ENCODE assay signal across 15 cellular contexts in the genomic region with DNA sequence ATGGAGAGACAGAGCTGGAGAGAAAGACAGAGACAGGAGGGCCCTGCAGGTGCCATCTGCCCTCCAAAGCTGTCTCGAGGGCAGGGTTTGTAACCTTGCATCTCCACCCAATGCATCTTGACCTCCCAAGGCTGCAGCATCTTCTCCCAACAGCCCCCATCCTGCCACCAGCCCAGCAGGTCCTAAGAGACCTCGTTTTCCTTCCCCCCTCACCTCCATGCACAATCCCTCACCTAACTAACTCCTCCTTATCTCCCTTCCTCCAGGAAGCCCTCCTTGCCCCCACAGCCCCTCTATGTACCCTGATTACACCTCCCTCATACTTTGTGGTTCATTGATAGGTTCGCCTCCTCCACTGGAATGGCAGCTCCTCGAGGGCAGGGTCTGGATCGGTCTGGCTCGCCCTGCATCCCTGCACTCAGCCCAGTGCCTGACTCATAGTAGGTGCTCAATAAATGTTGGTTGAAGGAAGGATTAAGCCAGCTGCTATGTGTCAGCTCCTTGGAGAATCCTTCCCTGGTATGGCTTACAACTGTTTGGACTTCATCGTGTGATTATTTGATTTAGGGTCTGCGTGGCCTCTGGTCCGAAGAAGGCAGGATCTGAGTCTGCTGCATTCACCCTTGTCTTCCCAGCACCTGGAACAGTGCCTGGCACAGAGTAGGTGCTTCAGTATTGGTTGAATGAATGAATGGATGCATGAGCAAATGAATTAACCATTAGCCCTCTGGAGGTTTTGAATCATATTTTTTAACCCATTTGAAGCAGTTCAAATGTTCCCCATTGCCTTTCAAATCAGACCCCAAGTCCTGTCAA.
"Had no signal": no experiment of that assay in that cellular context is flagged by ENCODE, and none has a peak within 500 bp of the region (broad histone marks: within the 10 kb centered on the region; RNA-seq: fewer than 3 reads in every experiment).

No MANE protein-coding gene starts in this region.

- DNase-seq: activated CD4-positive, alpha-beta memory T cell treated with anti-CD3 and anti-CD28 coated beads, Interleukin-2, amount 10 ng/mL, durations not matched to agents 7 days and 5 days; activated CD4-positive, alpha-beta T cell treated with anti-CD3 and anti-CD28 coated beads for 36 hours; activated effector memory CD4-positive, alpha-beta T cell treated with anti-CD3 and anti-CD28 coated beads, Interleukin-2, amount 50 U/mL, for 16 hours; activated T-cell treated with anti-CD3 and anti-CD28 coated beads, Interleukin-2, amount 50 U/mL, for 4 hours; cerebellar nuclear complex; dermis blood vessel endothelial cell; effector memory CD8-positive, alpha-beta T cell; foreskin keratinocyte; naive thymus-derived CD4-positive, alpha-beta T cell; stimulated activated CD4-positive, alpha-beta T cell treated with anti-CD3 and anti-CD28 coated beads, Interleukin-4, amount 100 ng/mL, for 4 hours; stimulated activated CD8-positive, alpha-beta memory T cell treated with anti-CD3 and anti-CD28 coated beads, Interleukin-4, amount 100 ng/mL, for 48 hours; stimulated activated naive CD4-positive, alpha-beta T cell treated with Interleukin-2 at 50 U/mL for 16 hours; T-helper 17 cell had no signal

- H3K36me3 Mint-ChIP-seq: activated naive CD4-positive, alpha-beta T cell treated with anti-CD3 and anti-CD28 coated beads, Interleukin-2, amount 50 U/mL, for 72 hours; naive thymus-derived CD4-positive, alpha-beta T cell had no signal

- H3K4me1 Mint-ChIP-seq: activated CD4-positive, alpha-beta T cell treated with anti-CD3 and anti-CD28 coated beads for 36 hours had no signal

- H3K27me3 ChIP-seq: foreskin keratinocyte had no signal

- H3K4me3 ChIP-seq: smooth muscle cell had no signal

- ATAC-seq: activated CD4-positive, alpha-beta T cell treated with anti-CD3 and anti-CD28 coated beads for 36 hours; activated naive CD4-positive, alpha-beta T cell treated with anti-CD3 and anti-CD28 coated beads, Interleukin-2, amount 50 U/mL, for 72 hours; activated T-cell treated with anti-CD3 and anti-CD28 coated beads, Interleukin-2, amount 50 U/mL, for 4 hours; effector memory CD8-positive, alpha-beta T cell; foreskin keratinocyte; naive thymus-derived CD4-positive, alpha-beta T cell; T-helper 17 cell had no signal

- H3K9me3 Mint-ChIP-seq: activated CD4-positive, alpha-beta memory T cell treated with anti-CD3 and anti-CD28 coated beads, Interleukin-2, amount 10 ng/mL, durations not matched to agents 7 days and 5 days; activated naive CD4-positive, alpha-beta T cell treated with anti-CD3 and anti-CD28 coated beads, Interleukin-2, amount 50 U/mL, for 72 hours; activated T-cell treated with anti-CD3 and anti-CD28 coated beads, Interleukin-2, amount 50 U/mL, for 4 hours; effector memory CD8-positive, alpha-beta T cell; naive thymus-derived CD4-positive, alpha-beta T cell had no signal

- H3K4me1 ChIP-seq: foreskin keratinocyte had no signal

- H3K4me2 ChIP-seq: smooth muscle cell had no signal

- H3K27ac Mint-ChIP-seq: activated CD4-positive, alpha-beta memory T cell treated with anti-CD3 and anti-CD28 coated beads, Interleukin-2, amount 10 ng/mL, durations not matched to agents 7 days and 5 days; activated CD4-positive, alpha-beta T cell treated with anti-CD3 and anti-CD28 coated beads for 36 hours; activated naive CD4-positive, alpha-beta T cell treated with anti-CD3 and anti-CD28 coated beads, Interleukin-2, amount 50 U/mL, for 72 hours; T-helper 17 cell had no signal

- H3K27ac ChIP-seq: foreskin keratinocyte had no signal

- H3K4me3 Mint-ChIP-seq: activated CD4-positive, alpha-beta memory T cell treated with anti-CD3 and anti-CD28 coated beads, Interleukin-2, amount 10 ng/mL, durations not matched to agents 7 days and 5 days; activated CD4-positive, alpha-beta T cell treated with anti-CD3 and anti-CD28 coated beads for 36 hours; activated T-cell treated with anti-CD3 and anti-CD28 coated beads, Interleukin-2, amount 50 U/mL, for 4 hours; effector memory CD8-positive, alpha-beta T cell; naive thymus-derived CD4-positive, alpha-beta T cell; T-helper 17 cell had no signal
